In genomic region chr15:73333001-73333400, GRCh38 we compare ENCODE assay signal across 14 cellular contexts. TPM values are rescaled to one million over a fixed set of nuclear protein-coding genes. Genes with fewer than 3 reads are reported as not detected.
A peak's percentile ranks its signal among the peaks of the same experiment; 100 is the strongest.
DNase-seq lines count a peak whose midpoint lies in the region; ATAC-seq and TF ChIP-seq lines count a peak whose summit lies in the region.
"Had no signal": no experiment of that assay in that cellular context is flagged by ENCODE, and none has a peak within 500 bp of the region (broad histone marks: within the 10 kb centered on the region; RNA-seq: fewer than 3 reads in every experiment).

No MANE protein-coding gene starts in this region.

- H3K4me1 ChIP-seq in left ventricle myocardium inferior (peaks cover 25% of the 10 kb centered on the region), aorta (ENCODE audit: control insufficient read depth in 1 of 2, insufficient read depth in 2 of 2, low read length in 2 of 2) (no peaks in the 10 kb centered on the region)

- WGBS in aorta, 2 donors, result 86 to 96% methylated on average over 2 of the region's 2 CpGs

- H3K4me3 Mint-ChIP-seq in T-helper 17 cell, result no peak overlapping the region
- H3K4me3 Mint-ChIP-seq: CD4-positive, alpha-beta T cell; HFFc6 had no signal

- intact Hi-C loops in left ventricle myocardium superior (cut with micrococcal nuclease) (no loop called here), left ventricle myocardium inferior (cut with micrococcal nuclease) (no loop called here), aorta (cut with DNase I) (no loop called here)

- DNase-seq in left ventricle myocardium superior (peak; percentile 8), left ventricle myocardium inferior (no peak), T-helper 17 cell (no peak), mesenteric fat pad (ENCODE audit: low spot score) (peak; percentile 68), aorta (peak; percentile 2 to 14), DMS79 treated with DMSO at 0.1 percent for 48 hours (lab: John Stamatoyannopoulos, UW) (no peak)
- DNase-seq: ACHN; CD4-positive, alpha-beta T cell; DND-41; GDM1; HCEC 1CT; HFFc6 had no signal

- no peaks in the 10 kb centered on the region for H3K36me3 ChIP-seq in left ventricle myocardium inferior
- H3K36me3 ChIP-seq in aorta (ENCODE audit: control insufficient read depth in 1 of 2, insufficient read depth in 2 of 2, low read length in 1 of 2), result no peaks in the 10 kb centered on the region
- H3K36me3 ChIP-seq: BLaER1 treated with 17β-estradiol and CSF1 and Interleukin-3, amounts not matched to agents 10 nM and 100 nM had no signal

- H3K27ac ChIP-seq in left ventricle myocardium inferior (replicated peaks) (no peak overlapping the region), aorta (ENCODE audit: low read depth in 1 of 2, low read length in 2 of 2) (no peak overlapping the region)
- H3K27ac ChIP-seq: BLaER1 treated with 17β-estradiol and CSF1 and Interleukin-3, amounts not matched to agents 10 nM and 100 nM had no signal

- no peaks in the 10 kb centered on the region for H3K9me3 ChIP-seq in left ventricle myocardium inferior (replicated peaks)
- H3K9me3 ChIP-seq in T-helper 17 cell (ENCODE audit: control insufficient read depth, low read length, poor library complexity, severe bottlenecking), result no peaks in the 10 kb centered on the region
- H3K9me3 ChIP-seq in aorta (ENCODE audit: control insufficient read depth, low read length), result no peaks in the 10 kb centered on the region
- H3K9me3 ChIP-seq: BLaER1 treated with 17β-estradiol and CSF1 and Interleukin-3, amounts not matched to agents 10 nM and 100 nM had no signal

- peaks cover 2% of the 10 kb centered on the region for H3K4me1 Mint-ChIP-seq in T-helper 17 cell

- H3K36me3 Mint-ChIP-seq in T-helper 17 cell (ENCODE audit: low read depth), result no peaks in the 10 kb centered on the region

- H3K27me3 Mint-ChIP-seq in T-helper 17 cell, result peaks cover 14% of the 10 kb centered on the region

- no peaks in the 10 kb centered on the region for H3K27me3 ChIP-seq in left ventricle myocardium inferior (ENCODE audit: low read depth)
- H3K27me3 ChIP-seq in aorta (ENCODE audit: control insufficient read depth in 1 of 2, insufficient read depth in 2 of 2, low read length in 1 of 2), result no peaks in the 10 kb centered on the region
- H3K27me3 ChIP-seq: BLaER1 treated with 17β-estradiol and CSF1 and Interleukin-3, amounts not matched to agents 10 nM and 100 nM had no signal

- peak overlapping the region; percentile 27 for H3K27ac Mint-ChIP-seq in T-helper 17 cell
- H3K27ac Mint-ChIP-seq: CD4-positive, alpha-beta T cell; HFFc6 had no signal

- H3K4me3 ChIP-seq in left ventricle myocardium inferior, result no peak overlapping the region
- no peak overlapping the region for H3K4me3 ChIP-seq in aorta (ENCODE audit: low read length in 2 of 2)
- H3K4me3 ChIP-seq: BLaER1 treated with 17β-estradiol and CSF1 and Interleukin-3, amounts not matched to agents 10 nM and 100 nM had no signal

- TF ChIP-seq CTCF in left ventricle myocardium inferior (IDR thresholded peaks at IDR 0.05; ENCODE audit: borderline replicate concordance), result no peak

- ATAC-seq in left ventricle myocardium superior (no peak), T-helper 17 cell (no peak), aorta (ENCODE audit: low FRiP score) (no peak), GM18861 (IDR thresholded peaks at IDR 0.05; ENCODE audit: unreplicated experiment) (no peak)

RNA-seq across cellular contexts. Expression of gene HCN4, which starts 35.8 kb away (rescaled TPM):
- total RNA-seq in left ventricle myocardium superior (21.1 TPM), left ventricle myocardium inferior (21.9 TPM), T-helper 17 cell (not detected), mesenteric fat pad (not detected), aorta (not detected)
- under 1 TPM in 1 of 2 donors, not detected in 1; under 0.01 TPM for polyA plus RNA-seq in aorta
- total RNA-seq: CD4-positive, alpha-beta T cell; HFFc6 had no signal

Comparison
In these comparisons a context has a peak if more than half of its experiments do, and no peak if none do; other contexts are left out.
1. DNase-seq: peak in left ventricle myocardium superior (single experiment), mesenteric fat pad (single experiment) and aorta (2 of 2); none in left ventricle myocardium inferior (single experiment), T-helper 17 cell (0 of 3) and DMS79 treated with DMSO at 0.1 percent for 48 hours (single experiment).
2. RNA of gene HCN4, which starts 35.8 kb away (total RNA-seq): 21.9 TPM in left ventricle myocardium inferior (single experiment) and 21.1 TPM in left ventricle myocardium superior (single experiment); not detected in aorta, not detected in T-helper 17 cell and not detected in mesenteric fat pad (single experiment); every median in the first group is over 10 times any median in the second.